14 cellular contexts compared by ENCODE assay signal in the genomic region with DNA sequence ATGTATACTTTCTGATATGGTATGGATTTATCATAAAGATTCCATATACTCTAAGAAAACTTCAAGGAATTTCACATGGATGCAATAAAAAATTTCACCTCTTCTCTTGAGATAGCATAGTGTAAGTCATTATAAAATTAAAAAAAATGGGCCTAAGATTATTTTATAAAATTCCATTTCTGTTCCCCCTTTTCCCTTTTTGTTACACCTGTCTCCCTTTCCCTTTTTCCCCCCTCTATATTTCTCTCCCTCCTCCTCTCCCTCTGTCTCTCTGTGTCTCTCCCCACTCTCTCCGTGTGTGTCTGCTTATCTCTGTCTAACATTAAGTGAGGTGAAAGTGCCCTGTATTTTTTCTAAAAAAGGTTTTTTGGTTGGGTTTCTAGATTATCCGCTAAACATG.
"Had no signal": no experiment of that assay in that cellular context is flagged by ENCODE, and none has a peak within 500 bp of the region (broad histone marks: within the 10 kb centered on the region; RNA-seq: fewer than 3 reads in every experiment).

No MANE protein-coding gene starts in this region.

- H3K27me3 ChIP-seq: ascending aorta, breast epithelium, tibial nerve, uterus had no signal

- DNase-seq: activated CD4-positive, CD25-positive, alpha-beta regulatory T cell treated with anti-CD3 and anti-CD28 coated beads, Interleukin-2, amount 50 U/mL, for 72 hours; activated CD8-positive, alpha-beta memory T cell treated with anti-CD3 and anti-CD28 coated beads for 24 hours; activated gamma-delta T cell; nucleus accumbens; stimulated activated CD4-positive, alpha-beta T cell treated with anti-CD3 and anti-CD28 coated beads, Interleukin-2, amount 100 ng/mL, for 48 hours; stimulated activated naive B cell treated with anti-CD40 and anti-IgM and Interleukin-4, amounts not matched to agents 10 μg/mL and 1 μg/mL and 100 μg/mL, for 72 hours; substantia nigra; uterus had no signal

- H3K27ac Mint-ChIP-seq: nephron; stimulated activated naive B cell treated with anti-CD40 and anti-IgM and Interleukin-4, amounts not matched to agents 10 μg/mL and 1 μg/mL and 100 μg/mL, for 72 hours had no signal

- H3K9me3 ChIP-seq: ascending aorta, breast epithelium, tibial nerve, uterus had no signal

- H3K4me1 ChIP-seq: ascending aorta, breast epithelium, tibial nerve, uterus had no signal

- H3K9me3 Mint-ChIP-seq: nephron; stimulated activated naive B cell treated with anti-CD40 and anti-IgM and Interleukin-4, amounts not matched to agents 10 μg/mL and 1 μg/mL and 100 μg/mL, for 72 hours had no signal

- H3K4me3 Mint-ChIP-seq: nephron; stimulated activated naive B cell treated with anti-CD40 and anti-IgM and Interleukin-4, amounts not matched to agents 10 μg/mL and 1 μg/mL and 100 μg/mL, for 72 hours had no signal

- H3K4me3 ChIP-seq: ascending aorta, breast epithelium, lung, tibial nerve, uterus had no signal

- H3K27me3 Mint-ChIP-seq: stimulated activated naive B cell treated with anti-CD40 and anti-IgM and Interleukin-4, amounts not matched to agents 10 μg/mL and 1 μg/mL and 100 μg/mL, for 72 hours had no signal

- H3K27ac ChIP-seq: ascending aorta, breast epithelium, tibial nerve, uterus had no signal

- ATAC-seq: esophagus mucosa; stimulated activated naive B cell treated with anti-CD40 and anti-IgM and Interleukin-4, amounts not matched to agents 10 μg/mL and 1 μg/mL and 100 μg/mL, for 72 hours had no signal

- H3K4me1 Mint-ChIP-seq: nephron; stimulated activated naive B cell treated with anti-CD40 and anti-IgM and Interleukin-4, amounts not matched to agents 10 μg/mL and 1 μg/mL and 100 μg/mL, for 72 hours had no signal
